In genomic region chr4:142128529-142128928, GRCh38 we compare ENCODE assay signal across 13 cellular contexts.
A peak's percentile ranks its signal among the peaks of the same experiment; 100 is the strongest.
DNase-seq lines count a peak whose midpoint lies in the region; ATAC-seq lines count a peak whose summit lies in the region.
"Had no signal": no experiment of that assay in that cellular context is flagged by ENCODE, and none has a peak within 500 bp of the region (broad histone marks: within the 10 kb centered on the region; RNA-seq: fewer than 3 reads in every experiment).

No MANE protein-coding gene starts in this region.

- H3K4me3 ChIP-seq in skeletal muscle cell (ENCODE audit: low read depth, low read length) (no peak overlapping the region), MG63 (no peak overlapping the region)
- H3K4me3 ChIP-seq: pancreas had no signal

- H3K9me3 Mint-ChIP-seq in activated CD4-positive, alpha-beta T cell treated with anti-CD3 and anti-CD28 coated beads, Interleukin-2, amount 10 ng/mL, durations not matched to agents 24 days and 14 days: no peaks in the 10 kb centered on the region
- H3K9me3 Mint-ChIP-seq: central memory CD8-positive, alpha-beta T cell; T-helper 1 cell treated with Interleukin-12 subunit alpha and Interleukin-12 subunit beta and Interleukin-4 antibody, amounts not matched to agents 30 μg/mL and 1 μg/mL, for 36 hours had no signal

- no peak overlapping the region for H3K4me3 Mint-ChIP-seq in activated CD4-positive, alpha-beta T cell treated with anti-CD3 and anti-CD28 coated beads, Interleukin-2, amount 10 ng/mL, durations not matched to agents 24 days and 14 days
- H3K4me3 Mint-ChIP-seq: central memory CD8-positive, alpha-beta T cell; T-helper 1 cell treated with Interleukin-12 subunit alpha and Interleukin-12 subunit beta and Interleukin-4 antibody, amounts not matched to agents 30 μg/mL and 1 μg/mL, for 36 hours had no signal

- no peaks in the 10 kb centered on the region for H3K27me3 Mint-ChIP-seq in activated CD4-positive, alpha-beta T cell treated with anti-CD3 and anti-CD28 coated beads, Interleukin-2, amount 10 ng/mL, durations not matched to agents 24 days and 14 days
- H3K27me3 Mint-ChIP-seq: central memory CD8-positive, alpha-beta T cell had no signal

- intact Hi-C loops in activated CD4-positive, alpha-beta T cell treated with anti-CD3 and anti-CD28 coated beads, Interleukin-2, amount 10 ng/mL, durations not matched to agents 24 days and 14 days (cut with micrococcal nuclease): loop anchor here (5.0 kb wide), 2 partner anchors 224 to 439 kb away; no protein-coding TSS in a partner anchor
- intact Hi-C loops in left ventricle myocardium superior (cut with micrococcal nuclease): loop anchor here (5.0 to 10.0 kb wide), 3 partner anchors 226 to 719 kb away; partner anchors contain the start of gene INPP4B

- no peak for DNase-seq in activated CD4-positive, alpha-beta T cell treated with anti-CD3 and anti-CD28 coated beads, Interleukin-2, amount 10 ng/mL, durations not matched to agents 24 days and 14 days
- DNase-seq in activated CD4-positive, alpha-beta T cell treated with anti-CD3 and anti-CD28 coated beads for 4 hours: no peak
- DNase-seq in amniotic epithelial cell (ENCODE audit: low read depth) (peak; percentile 8), left ventricle myocardium superior (no peak), skeletal muscle cell (ENCODE audit: low read depth) (peak; percentile 40), DMS53 (lab: John Stamatoyannopoulos, UW) (no peak), NCI-H2171 treated with DMSO at 0.1 percent for 48 hours (lab: John Stamatoyannopoulos, UW) (no peak), MG63 (no peak)
- DNase-seq: kidney glomerular epithelial cell, NCI-H2081 treated with DMSO at 0.1 percent for 48 hours, pancreas had no signal

- H3K9me3 ChIP-seq in MG63: no peaks in the 10 kb centered on the region
- H3K9me3 ChIP-seq: pancreas had no signal

- H3K36me3 ChIP-seq in MG63: no peaks in the 10 kb centered on the region
- H3K36me3 ChIP-seq: pancreas had no signal

- no peaks in the 10 kb centered on the region for H3K27me3 ChIP-seq in MG63
- H3K27me3 ChIP-seq: pancreas had no signal

- peak; percentile 42 for ATAC-seq in left ventricle myocardium superior
- ATAC-seq: pancreas had no signal

- H3K36me3 Mint-ChIP-seq in activated CD4-positive, alpha-beta T cell treated with anti-CD3 and anti-CD28 coated beads, Interleukin-2, amount 10 ng/mL, durations not matched to agents 24 days and 14 days (ENCODE audit: low read depth): peaks cover 1% of the 10 kb centered on the region

- H3K27ac Mint-ChIP-seq in activated CD4-positive, alpha-beta T cell treated with anti-CD3 and anti-CD28 coated beads, Interleukin-2, amount 10 ng/mL, durations not matched to agents 24 days and 14 days: peak overlapping the region; percentile 48
- H3K27ac Mint-ChIP-seq: T-helper 1 cell treated with Interleukin-12 subunit alpha and Interleukin-12 subunit beta and Interleukin-4 antibody, amounts not matched to agents 30 μg/mL and 1 μg/mL, for 36 hours had no signal

- peaks cover 12% of the 10 kb centered on the region for H3K4me1 Mint-ChIP-seq in activated CD4-positive, alpha-beta T cell treated with anti-CD3 and anti-CD28 coated beads, Interleukin-2, amount 10 ng/mL, durations not matched to agents 24 days and 14 days

Comparison
In these comparisons a context has a peak if more than half of its experiments do, and no peak if none do; other contexts are left out.
1. DNase-seq: peak in amniotic epithelial cell (single experiment) and skeletal muscle cell (single experiment); none in activated CD4-positive, alpha-beta T cell treated with anti-CD3 and anti-CD28 coated beads, Interleukin-2, amount 10 ng/mL, durations not matched to agents 24 days and 14 days (single experiment), activated CD4-positive, alpha-beta T cell treated with anti-CD3 and anti-CD28 coated beads for 4 hours (0 of 2), left ventricle myocardium superior (single experiment), DMS53 (single experiment), NCI-H2171 treated with DMSO at 0.1 percent for 48 hours (single experiment) and MG63 (single experiment).